8 cellular contexts compared by ENCODE assay signal in the genomic region with DNA sequence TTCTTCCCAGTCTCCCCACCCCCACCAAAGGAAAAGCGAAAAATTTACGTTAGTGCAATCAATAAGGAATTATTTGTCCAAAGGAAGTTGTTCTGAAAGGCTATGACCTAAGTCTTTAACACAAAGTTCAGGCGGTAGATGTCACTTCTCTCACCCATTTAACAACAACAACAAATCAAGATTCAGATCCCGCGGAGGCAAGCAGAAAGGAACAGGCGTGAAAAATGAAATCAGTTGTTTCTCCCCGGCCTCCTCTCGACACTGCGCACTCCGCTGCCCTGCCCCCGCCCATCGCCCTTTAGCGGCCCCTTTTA. TPM values are rescaled to one million over a fixed set of nuclear protein-coding genes. Genes with fewer than 3 reads are reported as not detected.
A peak's percentile ranks its signal among the peaks of the same experiment; 100 is the strongest.
DNase-seq lines count a peak whose midpoint lies in the region; ATAC-seq and TF ChIP-seq lines count a peak whose summit lies in the region.

No MANE protein-coding gene starts in this region.

- peaks cover 33% of the 10 kb centered on the region for H3K36me3 ChIP-seq in OCI-LY7 (ENCODE audit: insufficient read depth, low read length)
- H3K36me3 ChIP-seq in neural progenitor cell = no peaks in the 10 kb centered on the region

- H3K27ac ChIP-seq in OCI-LY7 (ENCODE audit: low read depth, low read length, poor library complexity, severe bottlenecking) (peak overlapping the region; percentile 72), neural progenitor cell (no peak overlapping the region)

- no peak overlapping the region for H3K9ac ChIP-seq in neural progenitor cell

- POLR2A ChIA-PET in OCI-LY7 (lab: Charles Lee) = interaction anchor here (0.6 to 1.4 kb wide), 3 partner anchors 12 to 47 kb away, joined by 3 to 4 read pairs (median 3); no protein-coding TSS in a partner anchor

- intact Hi-C loops in OCI-LY7 (cut with micrococcal nuclease; ENCODE audit: unreplicated experiment) = loop anchor here (1.0 to 5.0 kb wide), 4 partner anchors 14 to 267 kb away; no protein-coding TSS in a partner anchor

- H3K9me3 ChIP-seq in OCI-LY7 (ENCODE audit: low read length) (peaks cover 20% of the 10 kb centered on the region; the same call in 1 of the 2 replicates), neural progenitor cell (ENCODE audit: low read depth) (no peaks in the 10 kb centered on the region)

- 0 out of 2 replicates have a peak, but pooled peaks have one; percentile 10 for TF ChIP-seq CTCF in OCI-LY7 (conservative IDR thresholded peaks at IDR 0.05; ENCODE audit: low read length)
- no peak for TF ChIP-seq CTCF in endothelial cell (IDR thresholded peaks at IDR 0.05; ENCODE audit: unreplicated experiment)
- no peak for TF ChIP-seq CTCF in neural progenitor cell (IDR thresholded peaks at IDR 0.05)

- H3F3A ChIP-seq in neural progenitor cell (ENCODE audit: low read depth) = peaks cover 3% of the 10 kb centered on the region

- no peaks in the 10 kb centered on the region for H3K9me2 ChIP-seq in OCI-LY7 (ENCODE audit: insufficient read depth, low read length)

- peaks cover 58% of the 10 kb centered on the region for H3K4me1 ChIP-seq in OCI-LY7 (ENCODE audit: insufficient read depth, low read length, poor library complexity, severe bottlenecking)
- H3K4me1 ChIP-seq in neural progenitor cell = peaks cover 15% of the 10 kb centered on the region

- H3K4me2 ChIP-seq in OCI-LY7 (ENCODE audit: low read length) (peak overlapping the region; percentile 80), neural progenitor cell (peak overlapping the region; percentile 97)

- H3K27me3 Mint-ChIP-seq in endothelial cell (ENCODE audit: unreplicated experiment) = peaks cover 17% of the 10 kb centered on the region
- no peaks in the 10 kb centered on the region for H3K27me3 Mint-ChIP-seq in neural progenitor cell (ENCODE audit: insufficient read depth, low read depth)

- H3K79me2 ChIP-seq in OCI-LY7 (ENCODE audit: insufficient read depth, low read depth, low read length) (peaks cover 58% of the 10 kb centered on the region), neural progenitor cell (ENCODE audit: low read depth) (peaks cover 53% of the 10 kb centered on the region)

- peak; percentile 23 for DNase-seq in activated naive CD4-positive, alpha-beta T cell treated with anti-CD3 and anti-CD28 coated beads, Interleukin-2, amount 50 U/mL, for 16 hours
- DNase-seq in activated naive CD4-positive, alpha-beta T cell (lab: John Stamatoyannopoulos, UW) = no peak
- DNase-seq in OCI-LY7 (ENCODE audit: low spot score) (peak; percentile 80), endothelial cell (ENCODE audit: low spot score) (peak; percentile 45), neural progenitor cell (ENCODE audit: low spot score) (peak; percentile 77), NCI-H526 treated with DMSO at 0.1 percent for 48 hours (lab: John Stamatoyannopoulos, UW) (no peak), NCI-H1092 (lab: John Stamatoyannopoulos, UW) (no peak)

- H4K20me1 ChIP-seq in OCI-LY7 (ENCODE audit: insufficient read depth, low read length) (no peaks in the 10 kb centered on the region), neural progenitor cell (ENCODE audit: low read depth) (peaks cover 31% of the 10 kb centered on the region)

- H3K9me3 Mint-ChIP-seq in endothelial cell (ENCODE audit: unreplicated experiment) (no peaks in the 10 kb centered on the region), neural progenitor cell (peaks cover 6% of the 10 kb centered on the region)

- H2AFZ ChIP-seq in OCI-LY7 (ENCODE audit: low read length) (peak overlapping the region; percentile 24; the same call in 1 of the 2 replicates), neural progenitor cell (replicated peaks) (peak overlapping the region; percentile 86)

- peaks cover 14% of the 10 kb centered on the region for H3K4me1 Mint-ChIP-seq in endothelial cell (ENCODE audit: unreplicated experiment)
- peaks cover 33% of the 10 kb centered on the region for H3K4me1 Mint-ChIP-seq in neural progenitor cell

- ATAC-seq in GM18517 (IDR thresholded peaks at IDR 0.05; ENCODE audit: unreplicated experiment) = no peak

- peak overlapping the region; percentile 89 for H3K4me3 ChIP-seq in OCI-LY7 (ENCODE audit: low read depth, low read length, poor library complexity, severe bottlenecking)
- peak overlapping the region; percentile 86 for H3K4me3 ChIP-seq in neural progenitor cell

- H3K27me3 ChIP-seq in neural progenitor cell = peaks cover 27% of the 10 kb centered on the region

- H3K4me3 Mint-ChIP-seq in endothelial cell (ENCODE audit: unreplicated experiment) (peak overlapping the region; percentile 99), neural progenitor cell (peak overlapping the region; percentile 97)

- CTCF ChIA-PET in OCI-LY7 (lab: Charles Lee; ENCODE audit: unreplicated experiment) = no interaction called here

- H3K27ac Mint-ChIP-seq in endothelial cell (ENCODE audit: unreplicated experiment) = peak overlapping the region; percentile 85
- peak overlapping the region; percentile 98 for H3K27ac Mint-ChIP-seq in neural progenitor cell

- no TSS peak for BruUV-seq in OCI-LY7 (replicated peaks; lab: Mats Ljungman, UMichigan)

- H3K36me3 Mint-ChIP-seq in endothelial cell (ENCODE audit: low read depth, unreplicated experiment) (peaks cover 13% of the 10 kb centered on the region), neural progenitor cell (peaks cover 10% of the 10 kb centered on the region)

RNA-seq across cellular contexts. Expression of a gene that starts 1.4 kb away (rescaled TPM):
- 16.7 and 23.1 TPM in 2 replicates for total RNA-seq in OCI-LY7 (2014; rRNA removed; shearing (Covaris generic))
- 36.4 and 38.9 TPM in 2 replicates for total RNA-seq in OCI-LY7 (2022)
- 20.0 TPM for total RNA-seq in endothelial cell (ENCODE audit: unreplicated experiment)
- total RNA-seq in neural progenitor cell (ENCODE audit: low replicate concordance) = 21.2 and 24.2 TPM in 2 replicates

Comparison
In these comparisons a context has a peak if more than half of its experiments do, and no peak if none do; other contexts are left out.
1. DNase-seq: peak in activated naive CD4-positive, alpha-beta T cell treated with anti-CD3 and anti-CD28 coated beads, Interleukin-2, amount 50 U/mL, for 16 hours (single experiment), OCI-LY7 (single experiment), endothelial cell (single experiment) and neural progenitor cell (single experiment); none in activated naive CD4-positive, alpha-beta T cell (0 of 4), NCI-H526 treated with DMSO at 0.1 percent for 48 hours (single experiment) and NCI-H1092 (single experiment).